24 cellular contexts compared by ENCODE assay signal in genomic region chr4:124429746-124430250, GRCh38.
DNase-seq lines count a peak whose midpoint lies in the region; ATAC-seq and TF ChIP-seq lines count a peak whose summit lies in the region.
"Had no signal": no experiment of that assay in that cellular context is flagged by ENCODE, and none has a peak within 500 bp of the region (broad histone marks: within the 10 kb centered on the region; RNA-seq: fewer than 3 reads in every experiment).

No MANE protein-coding gene starts in this region.

- H3K9ac ChIP-seq in Loucy (ENCODE audit: low read depth, low read length, poor library complexity, severe bottlenecking) (peak overlapping the region; percentile 26), endodermal cell (ENCODE audit: extremely low read depth, low read length, poor library complexity, severe bottlenecking) (no peak overlapping the region)

- H3K27me3 ChIP-seq in ACC112 (ENCODE audit: insufficient read depth, low read length) (no peaks in the 10 kb centered on the region), Loucy (ENCODE audit: insufficient read depth, low read length, poor library complexity, severe bottlenecking) (no peaks in the 10 kb centered on the region), endodermal cell (ENCODE audit: control insufficient read depth, insufficient read depth, low read length, poor library complexity, severe bottlenecking) (no peaks in the 10 kb centered on the region), neuron (ENCODE audit: insufficient read depth, low read length) (no peaks in the 10 kb centered on the region)
- H3K27me3 ChIP-seq: cardiac muscle cell, gastrocnemius medialis, right atrium auricular region, tibial artery had no signal

- no peaks in the 10 kb centered on the region for H3K36me3 ChIP-seq in ACC112 (ENCODE audit: insufficient read depth, low read length)
- no peaks in the 10 kb centered on the region for H3K36me3 ChIP-seq in Loucy (ENCODE audit: insufficient read depth, low read length)
- H3K36me3 ChIP-seq in endodermal cell (ENCODE audit: control insufficient read depth, insufficient read depth, low read length): no peaks in the 10 kb centered on the region
- H3K36me3 ChIP-seq in neuron (ENCODE audit: insufficient read depth, low read length): no peaks in the 10 kb centered on the region
- H3K36me3 ChIP-seq: cardiac muscle cell, gastrocnemius medialis, right atrium auricular region, tibial artery had no signal

- H3K4me2 ChIP-seq in Loucy (ENCODE audit: low read depth, low read length, poor library complexity, severe bottlenecking): peak overlapping the region; percentile 65

- H3K27ac Mint-ChIP-seq in endodermal cell: no peak overlapping the region
- no peak overlapping the region for H3K27ac Mint-ChIP-seq in natural killer cell
- no peak overlapping the region for H3K27ac Mint-ChIP-seq in CD14-positive monocyte
- H3K27ac Mint-ChIP-seq: CD4-positive, alpha-beta memory T cell had no signal

- peak overlapping the region; percentile 84 for H3K27ac ChIP-seq in ACC112 (ENCODE audit: low read depth, low read length)
- no peak overlapping the region for H3K27ac ChIP-seq in endodermal cell (ENCODE audit: low read depth, low read length)
- H3K27ac ChIP-seq: cardiac muscle cell, gastrocnemius medialis, right atrium auricular region, tibial artery had no signal

- H3K36me3 Mint-ChIP-seq in endodermal cell (ENCODE audit: low read depth) (no peaks in the 10 kb centered on the region), natural killer cell (no peaks in the 10 kb centered on the region), CD14-positive monocyte (no peaks in the 10 kb centered on the region)
- H3K36me3 Mint-ChIP-seq: CD4-positive, alpha-beta memory T cell had no signal

- 83 to 94% methylated on average over 1 to 2 of the region's 2 CpGs for WGBS in endodermal cell (ENCODE audit: insufficient coverage in 1 of 2, insufficient read length in 1 of 2), 2 experiments

- H3K4me1 ChIP-seq in ACC112 (ENCODE audit: control insufficient read depth, insufficient read depth, low read length, unreplicated experiment) (peaks cover 63% of the 10 kb centered on the region), Loucy (ENCODE audit: insufficient read depth, low read length, poor library complexity, severe bottlenecking) (peaks cover 20% of the 10 kb centered on the region), endodermal cell (ENCODE audit: control insufficient read depth, insufficient read depth, low read length) (no peaks in the 10 kb centered on the region), neuron (ENCODE audit: insufficient read depth, low read length) (peaks cover 2% of the 10 kb centered on the region)
- H3K4me1 ChIP-seq: right atrium auricular region had no signal

- no peaks in the 10 kb centered on the region for H3K9me2 ChIP-seq in Loucy (replicated peaks; ENCODE audit: low read depth, low read length)

- no peak overlapping the region for H2AFZ ChIP-seq in ACC112 (ENCODE audit: low read length, unreplicated experiment)
- H2AFZ ChIP-seq in Loucy (ENCODE audit: low read length): peak overlapping the region; percentile 42
- peak overlapping the region; percentile 75 for H2AFZ ChIP-seq in neuron (ENCODE audit: low read depth, low read length)

- no peaks in the 10 kb centered on the region for H3F3A ChIP-seq in Loucy (ENCODE audit: low read depth)

- no peaks in the 10 kb centered on the region for H3K9me3 Mint-ChIP-seq in endodermal cell
- H3K9me3 Mint-ChIP-seq in natural killer cell: peaks cover 0 to 4% of the 10 kb centered on the region in 2 donors
- H3K9me3 Mint-ChIP-seq in CD14-positive monocyte: peaks cover 0 to 3% (median 0%) of the 10 kb centered on the region in 7 donors

- no peaks in the 10 kb centered on the region for H3K79me2 ChIP-seq in ACC112 (ENCODE audit: control insufficient read depth, insufficient read depth, low read length, unreplicated experiment)
- no peaks in the 10 kb centered on the region for H3K79me2 ChIP-seq in Loucy (ENCODE audit: insufficient read depth, low read length)

- H3K9me3 ChIP-seq in Loucy (ENCODE audit: insufficient read depth, low read depth, low read length) (no peaks in the 10 kb centered on the region), endodermal cell (ENCODE audit: control insufficient read depth, low read length) (no peaks in the 10 kb centered on the region), neuron (ENCODE audit: low read length) (no peaks in the 10 kb centered on the region)
- H3K9me3 ChIP-seq: gastrocnemius medialis, right atrium auricular region, tibial artery had no signal

- no peak overlapping the region for H3K4me3 Mint-ChIP-seq in endodermal cell
- no peak overlapping the region for H3K4me3 Mint-ChIP-seq in natural killer cell
- H3K4me3 Mint-ChIP-seq in CD14-positive monocyte: no peak overlapping the region
- H3K4me3 Mint-ChIP-seq: CD4-positive, alpha-beta memory T cell had no signal

- H3K4me1 Mint-ChIP-seq in endodermal cell (peaks cover 4% of the 10 kb centered on the region), natural killer cell (no peaks in the 10 kb centered on the region), CD14-positive monocyte (no peaks in the 10 kb centered on the region)
- H3K4me1 Mint-ChIP-seq: CD4-positive, alpha-beta memory T cell had no signal

- TF ChIP-seq CTCF in Loucy (conservative IDR thresholded peaks at IDR 0.05; ENCODE audit: low read length) (peak; percentile 31), endodermal cell (conservative IDR thresholded peaks at IDR 0.05) (peak; percentile 31), natural killer cell (IDR thresholded peaks at IDR 0.05) (no peak), CD14-positive monocyte (IDR thresholded peaks at IDR 0.05) (no peak)

- H3K27me3 Mint-ChIP-seq in endodermal cell (ENCODE audit: insufficient read depth): no peaks in the 10 kb centered on the region
- H3K27me3 Mint-ChIP-seq in natural killer cell (ENCODE audit: low read depth in 2 of 2): no peaks in the 10 kb centered on the region
- H3K27me3 Mint-ChIP-seq in CD14-positive monocyte (ENCODE audit: low read depth in 3 of 3): peaks cover 0 to 4% (median under 1%) of the 10 kb centered on the region in 3 donors
- H3K27me3 Mint-ChIP-seq: CD4-positive, alpha-beta memory T cell had no signal

- H3K4me3 ChIP-seq in ACC112 (ENCODE audit: low read depth, low read length) (no peak overlapping the region), Loucy (ENCODE audit: low read length, poor library complexity, severe bottlenecking) (peak overlapping the region; percentile 17), endodermal cell (ENCODE audit: low read length) (no peak overlapping the region), neuron (ENCODE audit: low read length) (no peak overlapping the region)
- H3K4me3 ChIP-seq: cardiac muscle cell, gastrocnemius medialis, right atrium auricular region, tibial artery had no signal

- intact Hi-C loops in natural killer cell (cut with micrococcal nuclease): no loop called here
- intact Hi-C loops in CD14-positive monocyte (cut with micrococcal nuclease): no loop called here

- no peaks in the 10 kb centered on the region for H4K20me1 ChIP-seq in Loucy (ENCODE audit: insufficient read depth, low read length, poor library complexity, severe bottlenecking)

- DNase-seq in endodermal cell: no peak
- no peak for DNase-seq in natural killer cell
- no peak for DNase-seq in CD14-positive monocyte (ENCODE audit: low spot score)
- DNase-seq: activated naive CD4-positive, alpha-beta T cell treated with Interleukin-2 at 50 U/mL for 16 hours; activated T-cell treated with anti-CD3 and anti-CD28 coated beads, Interleukin-2, amount 50 U/mL, for 48 hours; CD4-positive, alpha-beta memory T cell; erythroblast; gastrocnemius medialis; GDM1; hypothalamus; NCI-H187 treated with DMSO at 0.1 percent for 48 hours; NCI-H345; occipital lobe; stimulated activated CD4-positive, alpha-beta T cell treated with anti-CD3 and anti-CD28 coated beads, Interleukin-4, amount 100 ng/mL, for 24 hours; stimulated activated naive CD4-positive, alpha-beta T cell treated with Interleukin-2 at 50 U/mL for 16 hours; T-helper 1 cell; tibial artery had no signal

- ATAC-seq in GM18909 (IDR thresholded peaks at IDR 0.05; ENCODE audit: poor library complexity, unreplicated experiment) (no peak), natural killer cell (no peak), HG02938 (IDR thresholded peaks at IDR 0.05; ENCODE audit: unreplicated experiment) (no peak)
- ATAC-seq: gastrocnemius medialis had no signal

Comparison
In these comparisons a context has a peak if more than half of its experiments do, and no peak if none do; other contexts are left out.
1. CTCF ChIP-seq: peak in Loucy (single experiment) and endodermal cell (single experiment); none in natural killer cell (single experiment) and CD14-positive monocyte (single experiment).